Comparison of ENCODE assay signal across 1 cellular context in genomic region chr6:169915769-169916550, GRCh38.
TF ChIP-seq lines count a peak whose summit lies in the region.

No MANE protein-coding gene starts in this region.

TF ChIP-seq in K562, 482 proteins besides CTCF, POLR2A, EP300 and RAD21 (continued from another document):
- TF ChIP-seq MGA (IDR thresholded peaks at IDR 0.05) (peak; percentile 92), C11orf30 (IDR thresholded peaks at IDR 0.05; ENCODE audit: low read depth) (peak; percentile 19; the same call in 1 of the 2 replicates), CBFA2T2 (conservative IDR thresholded peaks at IDR 0.05) (peak; percentile 79), ZNF263 (CRISPR knock-in tag; IDR thresholded peaks at IDR 0.05; ENCODE audit: borderline replicate concordance) (no peak), TCF3 (CRISPR knock-in tag; IDR thresholded peaks at IDR 0.05) (peak; percentile 62), FOSL1 (tag; conservative IDR thresholded peaks at IDR 0.05) (peak; percentile 68), PRDM10 (IDR thresholded peaks at IDR 0.05; ENCODE audit: partially characterized antibody) (peak; percentile 21), NR2F6 (CRISPR knock-in tag; IDR thresholded peaks at IDR 0.05) (no peak), HNRNPL (IDR thresholded peaks at IDR 0.05; ENCODE audit: low read depth, low read length) (no peak), NCOR1 (IDR thresholded peaks at IDR 0.05) (peak; percentile 46), BHLHE40 (IDR thresholded peaks at IDR 0.05; ENCODE audit: low read length) (peak; percentile 51), CBFA2T3 (IDR thresholded peaks at IDR 0.05) (peak; percentile 86), NRF1 (conservative IDR thresholded peaks at IDR 0.05 in 1 of 2, IDR thresholded peaks at IDR 0.05 in 1 of 2) (peak; percentile 47 to 63; a peak in 3 of 4 replicates), L3MBTL2 (IDR thresholded peaks at IDR 0.05) (peak; percentile 90), ATF3 (IDR thresholded peaks at IDR 0.05) (no peak), ATF3 (CRISPR knock-in tag; conservative IDR thresholded peaks at IDR 0.05) (0 out of 2 replicates have a peak, but pooled peaks have one; percentile 38), ZNF830 (CRISPR knock-in tag; IDR thresholded peaks at IDR 0.05) (no peak), ZKSCAN3 (CRISPR knock-in tag; IDR thresholded peaks at IDR 0.05) (no peak), CBX3 (IDR thresholded peaks at IDR 0.05; ENCODE audit: borderline replicate concordance in 1 of 2, low read length in 2 of 2) (0 out of 3 replicates have a peak, but pooled peaks of 1 of the 2 experiments have one; percentile 10), HDGF (IDR thresholded peaks at IDR 0.05) (no peak), SOX6 (IDR thresholded peaks at IDR 0.05) (peak; percentile 47), TFAP4 (CRISPR knock-in tag; IDR thresholded peaks at IDR 0.05; ENCODE audit: borderline replicate concordance) (peak; percentile 37; the same call in 1 of the 2 replicates), JUND (IDR thresholded peaks at IDR 0.05; ENCODE audit: borderline replicate concordance, low read depth, low read length) (peak; percentile 14; the same call in 1 of the 2 replicates), JUND (tag; IDR thresholded peaks at IDR 0.05; ENCODE audit: borderline replicate concordance, low read depth, low read length) (no peak), ARID1B (IDR thresholded peaks at IDR 0.05) (peak; percentile 77), ZEB2 (IDR thresholded peaks at IDR 0.05) (no peak), SMARCE1 (IDR thresholded peaks at IDR 0.05) (no peak), TEAD4 (IDR thresholded peaks at IDR 0.05; ENCODE audit: low read length) (peak; percentile 46), TEAD4 (CRISPR knock-in tag; IDR thresholded peaks at IDR 0.05; ENCODE audit: borderline replicate concordance) (no peak), MAFF (IDR thresholded peaks at IDR 0.05; ENCODE audit: low read length) (0 out of 2 replicates have a peak, but pooled peaks have one; percentile 5), NR4A1 (CRISPR knock-in tag; IDR thresholded peaks at IDR 0.05) (no peak), NR4A1 (tag; IDR thresholded peaks at IDR 0.05) (peak; percentile 55; the same call in 1 of the 2 replicates)
- TF ChIP-seq, protein P1, sequence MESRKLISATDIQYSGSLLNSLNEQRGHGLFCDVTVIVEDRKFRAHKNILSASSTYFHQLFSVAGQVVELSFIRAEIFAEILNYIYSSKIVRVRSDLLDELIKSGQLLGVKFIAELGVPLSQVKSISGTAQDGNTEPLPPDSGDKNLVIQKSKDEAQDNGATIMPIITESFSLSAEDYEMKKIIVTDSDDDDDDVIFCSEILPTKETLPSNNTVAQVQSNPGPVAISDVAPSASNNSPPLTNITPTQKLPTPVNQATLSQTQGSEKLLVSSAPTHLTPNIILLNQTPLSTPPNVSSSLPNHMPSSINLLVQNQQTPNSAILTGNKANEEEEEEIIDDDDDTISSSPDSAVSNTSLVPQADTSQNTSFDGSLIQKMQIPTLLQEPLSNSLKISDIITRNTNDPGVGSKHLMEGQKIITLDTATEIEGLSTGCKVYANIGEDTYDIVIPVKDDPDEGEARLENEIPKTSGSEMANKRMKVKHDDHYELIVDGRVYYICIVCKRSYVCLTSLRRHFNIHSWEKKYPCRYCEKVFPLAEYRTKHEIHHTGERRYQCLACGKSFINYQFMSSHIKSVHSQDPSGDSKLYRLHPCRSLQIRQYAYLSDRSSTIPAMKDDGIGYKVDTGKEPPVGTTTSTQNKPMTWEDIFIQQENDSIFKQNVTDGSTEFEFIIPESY (CRISPR knock-in tag; IDR thresholded peaks at IDR 0.05), result no peak
- TF ChIP-seq, protein P2, sequence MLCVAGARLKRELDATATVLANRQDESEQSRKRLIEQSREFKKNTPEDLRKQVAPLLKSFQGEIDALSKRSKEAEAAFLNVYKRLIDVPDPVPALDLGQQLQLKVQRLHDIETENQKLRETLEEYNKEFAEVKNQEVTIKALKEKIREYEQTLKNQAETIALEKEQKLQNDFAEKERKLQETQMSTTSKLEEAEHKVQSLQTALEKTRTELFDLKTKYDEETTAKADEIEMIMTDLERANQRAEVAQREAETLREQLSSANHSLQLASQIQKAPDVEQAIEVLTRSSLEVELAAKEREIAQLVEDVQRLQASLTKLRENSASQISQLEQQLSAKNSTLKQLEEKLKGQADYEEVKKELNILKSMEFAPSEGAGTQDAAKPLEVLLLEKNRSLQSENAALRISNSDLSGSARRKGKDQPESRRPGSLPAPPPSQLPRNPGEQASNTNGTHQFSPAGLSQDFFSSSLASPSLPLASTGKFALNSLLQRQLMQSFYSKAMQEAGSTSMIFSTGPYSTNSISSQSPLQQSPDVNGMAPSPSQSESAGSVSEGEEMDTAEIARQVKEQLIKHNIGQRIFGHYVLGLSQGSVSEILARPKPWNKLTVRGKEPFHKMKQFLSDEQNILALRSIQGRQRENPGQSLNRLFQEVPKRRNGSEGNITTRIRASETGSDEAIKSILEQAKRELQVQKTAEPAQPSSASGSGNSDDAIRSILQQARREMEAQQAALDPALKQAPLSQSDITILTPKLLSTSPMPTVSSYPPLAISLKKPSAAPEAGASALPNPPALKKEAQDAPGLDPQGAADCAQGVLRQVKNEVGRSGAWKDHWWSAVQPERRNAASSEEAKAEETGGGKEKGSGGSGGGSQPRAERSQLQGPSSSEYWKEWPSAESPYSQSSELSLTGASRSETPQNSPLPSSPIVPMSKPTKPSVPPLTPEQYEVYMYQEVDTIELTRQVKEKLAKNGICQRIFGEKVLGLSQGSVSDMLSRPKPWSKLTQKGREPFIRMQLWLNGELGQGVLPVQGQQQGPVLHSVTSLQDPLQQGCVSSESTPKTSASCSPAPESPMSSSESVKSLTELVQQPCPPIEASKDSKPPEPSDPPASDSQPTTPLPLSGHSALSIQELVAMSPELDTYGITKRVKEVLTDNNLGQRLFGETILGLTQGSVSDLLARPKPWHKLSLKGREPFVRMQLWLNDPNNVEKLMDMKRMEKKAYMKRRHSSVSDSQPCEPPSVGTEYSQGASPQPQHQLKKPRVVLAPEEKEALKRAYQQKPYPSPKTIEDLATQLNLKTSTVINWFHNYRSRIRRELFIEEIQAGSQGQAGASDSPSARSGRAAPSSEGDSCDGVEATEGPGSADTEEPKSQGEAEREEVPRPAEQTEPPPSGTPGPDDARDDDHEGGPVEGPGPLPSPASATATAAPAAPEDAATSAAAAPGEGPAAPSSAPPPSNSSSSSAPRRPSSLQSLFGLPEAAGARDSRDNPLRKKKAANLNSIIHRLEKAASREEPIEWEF (CRISPR knock-in tag; IDR thresholded peaks at IDR 0.05), result no peak
